ENCODE assay signal across 7 cellular contexts in genomic region chr11:95337175-95337957, GRCh38.
DNase-seq lines count a peak whose midpoint lies in the region; ATAC-seq and FAIRE-seq lines count a peak whose summit lies in the region.

No MANE protein-coding gene starts in this region.

- H3K27ac ChIP-seq in small intestine (ENCODE audit: low read depth in 1 of 2, low read length in 1 of 2), result peak overlapping the region; percentile 51 to 88

- H3K36me3 ChIP-seq in iPS-15b (ENCODE audit: control insufficient read depth, insufficient read depth, low read length), result no peaks in the 10 kb centered on the region
- H3K36me3 ChIP-seq in small intestine (ENCODE audit: control insufficient read depth in 2 of 2, insufficient read depth in 2 of 2, low read length in 2 of 2), result no peaks in the 10 kb centered on the region

- FAIRE-seq in small intestine (lab: Jason Lieb, UNC), result no peak

- peak; percentile 47 to 68 for DNase-seq in NOMO-1 (lab: John Stamatoyannopoulos, UW; ENCODE audit: unreplicated experiment in 2 of 2)
- DNase-seq in astrocyte of the hippocampus (ENCODE audit: low read depth, low spot score), result peak; percentile 80
- DNase-seq in small intestine, result peak; percentile 7
- DNase-seq in HK-2 (ENCODE audit: unreplicated experiment), result no peak

- no peak overlapping the region for H3K4me3 ChIP-seq in iPS-15b (ENCODE audit: low read depth, low read length)
- H3K4me3 ChIP-seq in small intestine (ENCODE audit: low read depth in 1 of 2, low read length in 2 of 2), result no peak overlapping the region

- ATAC-seq in GM18868 (IDR thresholded peaks at IDR 0.05; ENCODE audit: unreplicated experiment), result peak; percentile 65
- peak; percentile 81 for ATAC-seq in HG02938 (IDR thresholded peaks at IDR 0.05; ENCODE audit: unreplicated experiment)

- peak overlapping the region; percentile 27 for H3K9ac ChIP-seq in iPS-15b (ENCODE audit: low read depth, low read length)

- H3K9me3 ChIP-seq in iPS-15b (ENCODE audit: control insufficient read depth, insufficient read depth, low read length) (no peaks in the 10 kb centered on the region), small intestine (ENCODE audit: control insufficient read depth, low read depth) (no peaks in the 10 kb centered on the region)

- peaks cover 29% of the 10 kb centered on the region for H3K4me1 ChIP-seq in iPS-15b (ENCODE audit: control insufficient read depth, insufficient read depth, low read length)
- peaks cover 0 to 10% of the 10 kb centered on the region in 2 donors for H3K4me1 ChIP-seq in small intestine (ENCODE audit: control insufficient read depth in 2 of 2, insufficient read depth in 1 of 2, low read depth in 1 of 2, low read length in 1 of 2)

- 28 to 56% (median 55%) methylated on average over 14 of the region's 14 CpGs for WGBS in small intestine, 3 donors

- H3K27me3 ChIP-seq in iPS-15b (ENCODE audit: control insufficient read depth, insufficient read depth, low read length), result no peaks in the 10 kb centered on the region
- H3K27me3 ChIP-seq in small intestine (ENCODE audit: control insufficient read depth in 2 of 2, insufficient read depth in 2 of 2, low read length in 2 of 2), result no peaks in the 10 kb centered on the region
